ENCODE assay signal across 8 cellular contexts in genomic region chr11:65541093-65542010, GRCh38. TPM values are rescaled to one million over a fixed set of nuclear protein-coding genes. Genes with fewer than 3 reads are reported as not detected.
A peak's percentile ranks its signal among the peaks of the same experiment; 100 is the strongest.
DNase-seq lines count a peak whose midpoint lies in the region; ATAC-seq and TF ChIP-seq lines count a peak whose summit lies in the region.

No MANE protein-coding gene starts in this region.

- H3K36me3 Mint-ChIP-seq in CD4-positive, alpha-beta memory T cell = peaks cover 0 to 19% of the 10 kb centered on the region in 2 donors
- peaks cover 22% of the 10 kb centered on the region for H3K36me3 Mint-ChIP-seq in effector memory CD8-positive, alpha-beta T cell (ENCODE audit: insufficient read depth)

- H3K4me3 ChIP-seq in CD4-positive, alpha-beta memory T cell (ENCODE audit: low read length in 2 of 2) = peak overlapping the region in 1 of 2 donors; percentile 91
- H3K4me3 ChIP-seq in neutrophil (ENCODE audit: low read depth in 1 of 2, low read length in 1 of 2) = peak overlapping the region; percentile 68 to 90

- no peaks in the 10 kb centered on the region for H3K9me3 Mint-ChIP-seq in CD4-positive, alpha-beta memory T cell
- H3K9me3 Mint-ChIP-seq in effector memory CD8-positive, alpha-beta T cell = no peaks in the 10 kb centered on the region

- peaks cover 19 to 44% (median 23%) of the 10 kb centered on the region in 4 donors for H3K4me1 Mint-ChIP-seq in CD4-positive, alpha-beta memory T cell
- H3K4me1 Mint-ChIP-seq in effector memory CD8-positive, alpha-beta T cell (ENCODE audit: low read depth in 2 of 2) = peaks cover 19 to 23% of the 10 kb centered on the region in 2 donors

- peaks cover 7% of the 10 kb centered on the region for H3K36me3 ChIP-seq in CD4-positive, alpha-beta memory T cell (ENCODE audit: insufficient read depth, low read length)
- peaks cover 25% of the 10 kb centered on the region for H3K36me3 ChIP-seq in neutrophil

- no peaks in the 10 kb centered on the region for H3K27me3 ChIP-seq in CD4-positive, alpha-beta memory T cell (ENCODE audit: insufficient read depth, low read length)
- peaks cover 28% of the 10 kb centered on the region for H3K27me3 ChIP-seq in neutrophil

- peak overlapping the region; percentile 81 to 95 (median 87) for H3K27ac Mint-ChIP-seq in CD4-positive, alpha-beta memory T cell
- H3K27ac Mint-ChIP-seq in effector memory CD8-positive, alpha-beta T cell = peak overlapping the region; percentile 30 to 83

- H3K27me3 Mint-ChIP-seq in CD4-positive, alpha-beta memory T cell = no peaks in the 10 kb centered on the region
- H3K27me3 Mint-ChIP-seq in effector memory CD8-positive, alpha-beta T cell = no peaks in the 10 kb centered on the region

- DNase-seq in CD4-positive, alpha-beta memory T cell = peak in 1 of 5 donors; percentile 41
- peak; percentile 56 for DNase-seq in NCI-H510A (lab: John Stamatoyannopoulos, UW)
- no peak for DNase-seq in effector memory CD8-positive, alpha-beta T cell
- no peak for DNase-seq in kidney glomerular epithelial cell (lab: John Stamatoyannopoulos, UW)
- DNase-seq in hypothalamus (lab: John Stamatoyannopoulos, UW) = no peak
- no peak for DNase-seq in omental fat pad (ENCODE audit: low spot score)

- intact Hi-C loops in CD4-positive, alpha-beta memory T cell (cut with micrococcal nuclease) = no loop called here

- no peak for ATAC-seq in effector memory CD8-positive, alpha-beta T cell (replicated peaks)
- ATAC-seq in HG02642 (IDR thresholded peaks at IDR 0.05; ENCODE audit: poor library complexity, unreplicated experiment) (no peak), omental fat pad (ENCODE audit: low FRiP score) (no peak)

- H3K4me3 Mint-ChIP-seq in CD4-positive, alpha-beta memory T cell = peak overlapping the region; percentile 74 to 90 (median 87)
- H3K4me3 Mint-ChIP-seq in effector memory CD8-positive, alpha-beta T cell = peak overlapping the region; percentile 77 to 78

- H3K27ac ChIP-seq in CD4-positive, alpha-beta memory T cell (ENCODE audit: low read depth, low read length) = peak overlapping the region; percentile 55
- H3K27ac ChIP-seq in neutrophil = peak overlapping the region; percentile 72

- CTCF ChIA-PET in CD4-positive, alpha-beta memory T cell (lab: Charles Lee; ENCODE audit: partially characterized antibody) = interaction anchor here (0.6 to 7.9 kb wide), 25 partner anchors 10 to 122 kb away, joined by 3 to 124 read pairs (median 6); partner anchors contain the start of genes EHBP1L1, FAM89B, KCNK7 and PCNX3

- no peaks in the 10 kb centered on the region for H3K9me3 ChIP-seq in CD4-positive, alpha-beta memory T cell (ENCODE audit: control insufficient read depth in 1 of 2, low read length in 2 of 2)
- H3K9me3 ChIP-seq in neutrophil = no peaks in the 10 kb centered on the region

- POLR2A ChIA-PET in CD4-positive, alpha-beta memory T cell (lab: Charles Lee; ENCODE audit: partially characterized antibody) = interaction anchor here (0.7 to 10.5 kb wide), 26 partner anchors 8 to 170 kb away, joined by 3 to 181 read pairs (median 8); partner anchors contain the start of genes EHBP1L1, FAM89B, KCNK7 and LTBP3

- peaks cover 26% of the 10 kb centered on the region for H3K4me1 ChIP-seq in CD4-positive, alpha-beta memory T cell (ENCODE audit: insufficient read depth, low read length)
- peaks cover 28 to 31% of the 10 kb centered on the region in 2 experiments for H3K4me1 ChIP-seq in neutrophil (ENCODE audit: control insufficient read depth in 1 of 2, insufficient read depth in 1 of 2, low read depth in 1 of 2, low read length in 1 of 2)

- TF ChIP-seq CTCF in neutrophil (IDR thresholded peaks at IDR 0.05) (no peak), omental fat pad (IDR thresholded peaks at IDR 0.05) (no peak)

RNA-seq across cellular contexts. Expression of gene SCYL1, which starts 16.5 kb away (rescaled TPM):
- total RNA-seq in CD4-positive, alpha-beta memory T cell = 10 to 100 TPM; 72.5 to 81.3 TPM
- 10 to 100 TPM; 22.9 to 40.8 TPM for polyA plus RNA-seq in CD4-positive, alpha-beta memory T cell
- 100 to 1,000 TPM in 1 of 4 donors, 10 to 100 TPM in 3; 75.4 to 105 (median 88.8) TPM for total RNA-seq in omental fat pad

RNA-seq across cellular contexts. Expression of gene LTBP3, which starts 16.8 kb away (rescaled TPM):
- total RNA-seq in CD4-positive, alpha-beta memory T cell = 100 to 1,000 TPM; 201 to 211 TPM
- 10 to 100 TPM in 1 of 2 donors, 1 to 10 TPM in 1; 9.0 to 23.6 TPM for polyA plus RNA-seq in CD4-positive, alpha-beta memory T cell
- 10 to 100 TPM; 67.3 to 84.8 (median 76.5) TPM for total RNA-seq in omental fat pad

RNA-seq across cellular contexts. Expression of gene ZNRD2, which starts 28.9 kb away (rescaled TPM):
- total RNA-seq in CD4-positive, alpha-beta memory T cell = 10 to 100 TPM; 24.6 to 27.5 TPM
- 10 to 100 TPM; 70.1 to 74.9 TPM for polyA plus RNA-seq in CD4-positive, alpha-beta memory T cell
- total RNA-seq in omental fat pad = 10 to 100 TPM; 41.1 to 56.1 (median 50.1) TPM

RNA-seq across cellular contexts. Expression of gene FAM89B, which starts 31.0 kb away (rescaled TPM):
- total RNA-seq in CD4-positive, alpha-beta memory T cell = 10 to 100 TPM; 68.9 to 71.4 TPM
- polyA plus RNA-seq in CD4-positive, alpha-beta memory T cell = 100 to 1,000 TPM; 130 to 164 TPM
- total RNA-seq in omental fat pad = 10 to 100 TPM; 29.1 to 37.4 (median 33.1) TPM

RNA-seq across cellular contexts. Expression of gene EHBP1L1, which starts 34.5 kb away (rescaled TPM):
- total RNA-seq in CD4-positive, alpha-beta memory T cell = 100 to 1,000 TPM; 151 to 154 TPM
- polyA plus RNA-seq in CD4-positive, alpha-beta memory T cell = 10 to 100 TPM in 1 of 2 donors, 1 to 10 TPM in 1; 8.9 to 25.2 TPM
- total RNA-seq in omental fat pad = 100 to 1,000 TPM in 1 of 4 donors, 10 to 100 TPM in 3; 21.2 to 125 (median 65.6) TPM
